Comparison of ENCODE assay signal across 23 cellular contexts in genomic region chr15:30870681-30871080, GRCh38. TPM values are rescaled to one million over a fixed set of nuclear protein-coding genes. Genes with fewer than 3 reads are reported as not detected.
DNase-seq lines count a peak whose midpoint lies in the region; ATAC-seq, FAIRE-seq and TF ChIP-seq lines count a peak whose summit lies in the region.
"Had no signal": no experiment of that assay in that cellular context is flagged by ENCODE, and none has a peak within 500 bp of the region (broad histone marks: within the 10 kb centered on the region; RNA-seq: fewer than 3 reads in every experiment).

No MANE protein-coding gene starts in this region.

- H3K14ac ChIP-seq in trophoblast cell (ENCODE audit: low read length) = no peak overlapping the region

- H3K36me3 Mint-ChIP-seq in activated CD8-positive, alpha-beta T cell treated with anti-CD3 and anti-CD28 coated beads for 36 hours (ENCODE audit: low read depth) = no peaks in the 10 kb centered on the region
- H3K36me3 Mint-ChIP-seq: CD4-positive, alpha-beta memory T cell had no signal

- no peak overlapping the region for H4K8ac ChIP-seq in trophoblast cell (ENCODE audit: low read depth, low read length)

- H3K27me3 Mint-ChIP-seq in activated CD8-positive, alpha-beta T cell treated with anti-CD3 and anti-CD28 coated beads for 36 hours = no peaks in the 10 kb centered on the region
- H3K27me3 Mint-ChIP-seq: CD4-positive, alpha-beta memory T cell had no signal

- no peaks in the 10 kb centered on the region for H3K9me2 ChIP-seq in PC-3 (replicated peaks; ENCODE audit: low read length)

- H4K20me1 ChIP-seq in PC-3 (ENCODE audit: low read length) (no peaks in the 10 kb centered on the region), smooth muscle cell (ENCODE audit: low read depth) (no peaks in the 10 kb centered on the region)

- POLR2A ChIA-PET in PC-3 (lab: Charles Lee; ENCODE audit: unreplicated experiment) = no interaction called here
- POLR2A ChIA-PET in activated CD8-positive, alpha-beta T cell treated with anti-CD3 and anti-CD28 coated beads for 36 hours (lab: Charles Lee) = no interaction called here

- no peak overlapping the region for H3K18ac ChIP-seq in trophoblast cell (ENCODE audit: low read length)

- H3K4me2 ChIP-seq in PC-3 (ENCODE audit: low read length) = peak overlapping the region; percentile 2; the same call in 1 of the 2 replicates
- no peak overlapping the region for H3K4me2 ChIP-seq in trophoblast cell (ENCODE audit: low read length)
- no peak overlapping the region for H3K4me2 ChIP-seq in smooth muscle cell

- H3K36me3 ChIP-seq in PC-3 (ENCODE audit: low read depth, low read length) = no peaks in the 10 kb centered on the region
- H3K36me3 ChIP-seq in bronchial epithelial cell (ENCODE audit: control insufficient read depth, insufficient read depth, low read length) = no peaks in the 10 kb centered on the region
- no peaks in the 10 kb centered on the region for H3K36me3 ChIP-seq in trophoblast cell (ENCODE audit: control insufficient read depth in 1 of 2, insufficient read depth in 2 of 2, low read length in 2 of 2)
- no peaks in the 10 kb centered on the region for H3K36me3 ChIP-seq in smooth muscle cell (ENCODE audit: low read depth)
- H3K36me3 ChIP-seq: HAP-1 had no signal

- H3K4me1 ChIP-seq in PC-3 (ENCODE audit: insufficient read depth, low read length) = peaks cover 26% of the 10 kb centered on the region
- H3K4me1 ChIP-seq in trophoblast cell (ENCODE audit: control insufficient read depth in 1 of 2, insufficient read depth in 2 of 2, low read length in 2 of 2) = peaks cover 0 to 3% of the 10 kb centered on the region in 2 experiments
- H3K4me1 ChIP-seq in smooth muscle cell (ENCODE audit: low read depth) = no peaks in the 10 kb centered on the region
- H3K4me1 ChIP-seq: HAP-1 had no signal

- TF ChIP-seq CTCF in PC-3 (conservative IDR thresholded peaks at IDR 0.05; ENCODE audit: low read depth, low read length) = no peak
- no peak for TF ChIP-seq CTCF in bronchial epithelial cell (IDR thresholded peaks at IDR 0.05; ENCODE audit: insufficient read depth, low read length, severe bottlenecking)
- TF ChIP-seq CTCF in activated CD8-positive, alpha-beta T cell treated with anti-CD3 and anti-CD28 coated beads for 36 hours (IDR thresholded peaks at IDR 0.05) = no peak
- no peak for TF ChIP-seq CTCF in smooth muscle cell (IDR thresholded peaks at IDR 0.05; ENCODE audit: borderline replicate concordance, insufficient read depth, poor library complexity, severe bottlenecking)

- no TSS peak for BruUV-seq in PC-3 (replicated peaks; lab: Mats Ljungman, UMichigan)

- no peak overlapping the region for H2BK120ac ChIP-seq in trophoblast cell (ENCODE audit: insufficient read depth, low read length, poor library complexity)

- H3F3A ChIP-seq in PC-3 (ENCODE audit: low read length, unreplicated experiment) (no peaks in the 10 kb centered on the region), smooth muscle cell (ENCODE audit: low read depth) (no peaks in the 10 kb centered on the region)

- H3K79me2 ChIP-seq in PC-3 (ENCODE audit: low read length) = no peaks in the 10 kb centered on the region
- no peaks in the 10 kb centered on the region for H3K79me2 ChIP-seq in trophoblast cell (ENCODE audit: control insufficient read depth, insufficient read depth, low read length, poor library complexity)
- H3K79me2 ChIP-seq in smooth muscle cell (ENCODE audit: low read depth) = no peaks in the 10 kb centered on the region

- DNase-seq in DMS53 (lab: John Stamatoyannopoulos, UW) (peak; percentile 10), DMS53 treated with DMSO at 0.1 percent for 48 hours (lab: John Stamatoyannopoulos, UW; ENCODE audit: unreplicated experiment) (no peak), PC-3 (peak; percentile 67), bronchial epithelial cell (ENCODE audit: low read depth) (peak; percentile 15), trophoblast cell (peak; percentile 77 to 92), NCI-H2171 (lab: John Stamatoyannopoulos, UW) (no peak), smooth muscle cell (lab: John Stamatoyannopoulos, UW; ENCODE audit: unreplicated experiment) (no peak)
- no peak for DNase-seq in activated CD8-positive, alpha-beta T cell treated with anti-CD3 and anti-CD28 coated beads for 36 hours
- DNase-seq: ACHN; C1 segment of cervical spinal cord; Calu3; CD4-positive, alpha-beta memory T cell; COR-L47; DMS79; EL; GDM1; GOT3; HFFc6 had no signal

- H4K12ac ChIP-seq in trophoblast cell (ENCODE audit: low read depth, low read length) = no peak overlapping the region

- H2AFZ ChIP-seq in PC-3 (ENCODE audit: low read length) (no peak overlapping the region), trophoblast cell (ENCODE audit: insufficient read depth, low read length, poor library complexity) (no peak overlapping the region), smooth muscle cell (ENCODE audit: low read depth) (no peak overlapping the region)

- H4K91ac ChIP-seq in trophoblast cell (ENCODE audit: low read depth, low read length) = no peak overlapping the region

- CTCF ChIA-PET in PC-3 (lab: Charles Lee) = no interaction called here
- CTCF ChIA-PET in activated CD8-positive, alpha-beta T cell treated with anti-CD3 and anti-CD28 coated beads for 36 hours (lab: Charles Lee) = no interaction called here

- peak; percentile 55 for FAIRE-seq in bronchial epithelial cell (lab: Jason Lieb, UNC)
- FAIRE-seq: A204.1, GM12878, GM18507, H54 had no signal

- intact Hi-C loops in PC-3 (cut with micrococcal nuclease) = no loop called here
- intact Hi-C loops in activated CD8-positive, alpha-beta T cell treated with anti-CD3 and anti-CD28 coated beads for 36 hours (cut with micrococcal nuclease) = no loop called here

- WGBS in trophoblast cell (ENCODE audit: extremely low coverage, insufficient coverage, insufficient read length) = no CpG with 5 or more reads among the region's 1 CpG
- WGBS in smooth muscle cell (ENCODE audit: low lambda C conversion rate) = 84% methylated on average over 1 of the region's 1 CpG

- peaks cover 7% of the 10 kb centered on the region for H3K4me1 Mint-ChIP-seq in activated CD8-positive, alpha-beta T cell treated with anti-CD3 and anti-CD28 coated beads for 36 hours (ENCODE audit: low read depth)

- H3K4me3 ChIP-seq in PC-3 (ENCODE audit: low read length) (no peak overlapping the region), bronchial epithelial cell (ENCODE audit: low read depth, low read length) (no peak overlapping the region), trophoblast cell (ENCODE audit: low read depth, low read length) (no peak overlapping the region), smooth muscle cell (no peak overlapping the region)
- H3K4me3 ChIP-seq: GM12878, HAP-1 had no signal

- H2AK5ac ChIP-seq in trophoblast cell (ENCODE audit: low read length) = no peak overlapping the region

- H2BK5ac ChIP-seq in trophoblast cell (ENCODE audit: low read depth, low read length, poor library complexity) = no peak overlapping the region

- H3K27me3 ChIP-seq in PC-3 (ENCODE audit: low read length) = no peaks in the 10 kb centered on the region
- no peaks in the 10 kb centered on the region for H3K27me3 ChIP-seq in bronchial epithelial cell (ENCODE audit: control insufficient read depth, insufficient read depth, low read length)
- H3K27me3 ChIP-seq in trophoblast cell (ENCODE audit: insufficient read depth, low read length) = no peaks in the 10 kb centered on the region
- H3K27me3 ChIP-seq in smooth muscle cell (ENCODE audit: low read depth) = no peaks in the 10 kb centered on the region

- no peak overlapping the region for H2BK12ac ChIP-seq in trophoblast cell (ENCODE audit: low read length)

- H3K9me3 ChIP-seq in PC-3 (ENCODE audit: low read length) (no peaks in the 10 kb centered on the region), trophoblast cell (ENCODE audit: insufficient read depth, low read depth, low read length) (no peaks in the 10 kb centered on the region), smooth muscle cell (replicated peaks; ENCODE audit: low read depth) (no peaks in the 10 kb centered on the region)
- H3K9me3 ChIP-seq: HAP-1 had no signal

- H3K79me1 ChIP-seq in trophoblast cell (ENCODE audit: low read length) = no peaks in the 10 kb centered on the region

- no peak overlapping the region for H3K4me3 Mint-ChIP-seq in activated CD8-positive, alpha-beta T cell treated with anti-CD3 and anti-CD28 coated beads for 36 hours
- H3K4me3 Mint-ChIP-seq: CD4-positive, alpha-beta memory T cell; HFFc6 had no signal

- H3K9ac ChIP-seq in PC-3 (ENCODE audit: low read length) (no peak overlapping the region), trophoblast cell (ENCODE audit: low read length) (no peak overlapping the region), smooth muscle cell (ENCODE audit: low read depth) (no peak overlapping the region)

- no peak overlapping the region for H3K4ac ChIP-seq in trophoblast cell (ENCODE audit: low read depth, low read length)

- H3K9me3 Mint-ChIP-seq in activated CD8-positive, alpha-beta T cell treated with anti-CD3 and anti-CD28 coated beads for 36 hours = no peaks in the 10 kb centered on the region
- H3K9me3 Mint-ChIP-seq: CD4-positive, alpha-beta memory T cell; HFFc6 had no signal

- ATAC-seq in PC-3 = peak; percentile 17; the same call in 1 of the 2 replicates
- no peak for ATAC-seq in activated CD8-positive, alpha-beta T cell treated with anti-CD3 and anti-CD28 coated beads for 36 hours
- ATAC-seq: GM12878 had no signal

- H3K27ac Mint-ChIP-seq in activated CD8-positive, alpha-beta T cell treated with anti-CD3 and anti-CD28 coated beads for 36 hours = no peak overlapping the region
- H3K27ac Mint-ChIP-seq: HFFc6 had no signal

- H3K23ac ChIP-seq in trophoblast cell (ENCODE audit: low read length) = no peak overlapping the region

- peak overlapping the region; percentile 16; the same call in 1 of the 2 replicates for H3K27ac ChIP-seq in PC-3 (ENCODE audit: low read length)
- no peak overlapping the region for H3K27ac ChIP-seq in trophoblast cell (ENCODE audit: low read depth, low read length)
- H3K27ac ChIP-seq in smooth muscle cell (ENCODE audit: low read depth) = no peak overlapping the region

RNA-seq across cellular contexts. Expression of gene FAN1, which starts 33.0 kb away (rescaled TPM):
- total RNA-seq in PC-3 (2014; rRNA removed) = 16.2 and 16.4 TPM in 2 replicates
- 17.6 and 22.3 TPM in 2 replicates for total RNA-seq in bronchial epithelial cell
- polyA plus RNA-seq in trophoblast cell (2013) = 6.9 and 7.8 TPM in 2 replicates
- total RNA-seq in activated CD8-positive, alpha-beta T cell treated with anti-CD3 and anti-CD28 coated beads for 36 hours = 10 to 100 TPM; 12.0 to 15.7 TPM
- 12.1 and 20.2 TPM in 2 replicates for total RNA-seq in smooth muscle cell
- polyA plus RNA-seq in smooth muscle cell = 7.2 and 7.7 TPM in 2 replicates

Comparison
In these comparisons a context has a peak if more than half of its experiments do, and no peak if none do; other contexts are left out.
1. DNase-seq: peak in DMS53 (single experiment), PC-3 (single experiment), bronchial epithelial cell (single experiment) and trophoblast cell (2 of 2); none in DMS53 treated with DMSO at 0.1 percent for 48 hours (single experiment), NCI-H2171 (single experiment), activated CD8-positive, alpha-beta T cell treated with anti-CD3 and anti-CD28 coated beads for 36 hours (single experiment) and smooth muscle cell (single experiment).